Comparison of ENCODE assay signal across 8 cellular contexts in genomic region chr16:57167951-57168350, GRCh38. TPM values are rescaled to one million over a fixed set of nuclear protein-coding genes. Genes with fewer than 3 reads are reported as not detected.
DNase-seq lines count a peak whose midpoint lies in the region; ATAC-seq and TF ChIP-seq lines count a peak whose summit lies in the region.

No MANE protein-coding gene starts in this region.

- intact Hi-C loops in ascending aorta (cut with DNase I): loop anchor here (1.0 to 2.0 kb wide), 2 partner anchors 84 to 301 kb away; no protein-coding TSS in a partner anchor

- TF ChIP-seq CTCF in 22Rv1 (IDR thresholded peaks at IDR 0.05) (peak; percentile 53), ascending aorta (IDR thresholded peaks at IDR 0.05) (peak; percentile 22 to 63 (median 62))

- H3K36me3 Mint-ChIP-seq in stimulated activated naive B cell treated with anti-CD40 and anti-IgM and Interleukin-4, amounts not matched to agents 10 μg/mL and 1 μg/mL and 100 μg/mL, for 72 hours: peaks cover 42 to 47% of the 10 kb centered on the region in 2 donors

- H3K36me3 ChIP-seq in ascending aorta: peaks cover 40 to 80% of the 10 kb centered on the region in 2 donors

- no peaks in the 10 kb centered on the region for H3K27me3 Mint-ChIP-seq in stimulated activated naive B cell treated with anti-CD40 and anti-IgM and Interleukin-4, amounts not matched to agents 10 μg/mL and 1 μg/mL and 100 μg/mL, for 72 hours

- H3K4me1 ChIP-seq in ascending aorta: no peaks in the 10 kb centered on the region

- H3K4me1 Mint-ChIP-seq in stimulated activated naive B cell treated with anti-CD40 and anti-IgM and Interleukin-4, amounts not matched to agents 10 μg/mL and 1 μg/mL and 100 μg/mL, for 72 hours: peaks cover 15 to 20% of the 10 kb centered on the region in 2 donors

- ATAC-seq in stimulated activated naive B cell treated with anti-CD40 and anti-IgM and Interleukin-4, amounts not matched to agents 10 μg/mL and 1 μg/mL and 100 μg/mL, for 72 hours (replicated peaks): peak; percentile 72 to 80
- ATAC-seq in GM21619 (IDR thresholded peaks at IDR 0.05; ENCODE audit: unreplicated experiment) (no peak), GM18907 (IDR thresholded peaks at IDR 0.05; ENCODE audit: unreplicated experiment) (no peak)

- no peak overlapping the region for H3K27ac Mint-ChIP-seq in stimulated activated naive B cell treated with anti-CD40 and anti-IgM and Interleukin-4, amounts not matched to agents 10 μg/mL and 1 μg/mL and 100 μg/mL, for 72 hours

- H3K4me3 ChIP-seq in ascending aorta: no peak overlapping the region

- H3K4me3 Mint-ChIP-seq in stimulated activated naive B cell treated with anti-CD40 and anti-IgM and Interleukin-4, amounts not matched to agents 10 μg/mL and 1 μg/mL and 100 μg/mL, for 72 hours: no peak overlapping the region

- H3K27me3 ChIP-seq in ascending aorta: no peaks in the 10 kb centered on the region

- no peak overlapping the region for H3K27ac ChIP-seq in 22Rv1
- no peak overlapping the region for H3K27ac ChIP-seq in ascending aorta

- no peaks in the 10 kb centered on the region for H3K9me3 Mint-ChIP-seq in stimulated activated naive B cell treated with anti-CD40 and anti-IgM and Interleukin-4, amounts not matched to agents 10 μg/mL and 1 μg/mL and 100 μg/mL, for 72 hours

- DNase-seq in DMS79 treated with DMSO at 0.1 percent for 48 hours (lab: John Stamatoyannopoulos, UW) (peak; percentile 56), NAMALWA (ENCODE audit: low spot score) (peak; percentile 83), ascending aorta (ENCODE audit: low spot score in 2 of 2) (no peak), hepatic stellate cell (ENCODE audit: low spot score) (peak; percentile 62)
- no peak for DNase-seq in stimulated activated naive B cell treated with anti-CD40 and anti-IgM and Interleukin-4, amounts not matched to agents 10 μg/mL and 1 μg/mL and 100 μg/mL, for 72 hours

- H3K9me3 ChIP-seq in ascending aorta: no peaks in the 10 kb centered on the region

RNA-seq across cellular contexts. Expression of gene PSME3IP1, which starts 17.9 kb away (rescaled TPM):
- 32.6 TPM for total RNA-seq in ascending aorta

RNA-seq across cellular contexts. Expression of gene RSPRY1, which starts 18.2 kb away (rescaled TPM):
- total RNA-seq in ascending aorta: 29.3 TPM

Comparison
In these comparisons a context has a peak if more than half of its experiments do, and no peak if none do; other contexts are left out.
1. DNase-seq: peak in DMS79 treated with DMSO at 0.1 percent for 48 hours (single experiment), NAMALWA (single experiment) and hepatic stellate cell (single experiment); none in ascending aorta (0 of 2) and stimulated activated naive B cell treated with anti-CD40 and anti-IgM and Interleukin-4, amounts not matched to agents 10 μg/mL and 1 μg/mL and 100 μg/mL, for 72 hours (single experiment).
2. ATAC-seq: peak in stimulated activated naive B cell treated with anti-CD40 and anti-IgM and Interleukin-4, amounts not matched to agents 10 μg/mL and 1 μg/mL and 100 μg/mL, for 72 hours (2 of 2); none in GM21619 (single experiment) and GM18907 (single experiment).